Comparison of ENCODE assay signal across 14 cellular contexts in the genomic region with DNA sequence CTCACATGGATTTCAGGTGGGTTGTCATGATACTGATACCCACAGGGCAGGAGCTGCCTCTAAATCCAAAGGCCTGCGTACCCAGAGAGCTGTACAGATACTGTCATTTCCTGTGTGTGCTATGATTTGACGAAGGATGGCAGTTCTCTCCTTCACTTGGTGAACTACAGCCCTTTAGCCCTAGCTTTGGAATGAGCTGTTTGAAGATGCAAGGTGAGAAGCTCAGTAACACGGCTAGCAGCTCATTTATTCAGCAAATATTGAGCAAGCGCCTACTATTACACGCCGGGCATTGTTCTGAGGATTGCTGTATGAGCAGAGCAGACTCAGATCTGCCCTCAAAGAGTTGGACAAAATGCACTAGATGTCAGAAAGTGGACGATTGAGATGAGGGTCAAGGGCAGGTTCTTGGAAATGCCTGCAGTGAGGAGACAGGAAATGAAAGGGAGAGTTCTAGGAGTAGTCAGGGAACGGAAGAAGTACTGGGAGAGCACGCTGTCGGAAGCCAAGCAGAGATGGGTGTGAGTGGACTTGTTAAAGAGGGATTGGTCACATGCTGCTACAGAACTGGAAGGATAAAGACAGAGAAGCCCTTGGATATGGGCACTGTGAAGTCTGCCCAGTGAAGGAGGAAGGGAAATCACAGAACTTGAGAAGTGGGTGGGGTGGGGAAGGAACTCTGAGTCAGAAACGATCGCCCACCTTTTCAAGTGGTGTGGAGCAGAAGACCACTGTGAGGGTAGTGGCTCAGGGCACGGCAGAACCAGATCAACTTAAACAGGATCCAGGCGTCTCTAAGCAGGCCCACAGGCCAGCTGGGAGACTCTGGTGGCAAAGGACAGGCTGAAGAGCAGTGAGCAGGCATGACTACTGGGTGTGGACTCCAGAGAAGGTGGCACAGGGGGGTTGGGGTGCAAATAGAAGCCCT. TPM values are rescaled to one million over a fixed set of nuclear protein-coding genes. Genes with fewer than 3 reads are reported as not detected.
DNase-seq lines count a peak whose midpoint lies in the region; ATAC-seq and TF ChIP-seq lines count a peak whose summit lies in the region.
"Had no signal": no experiment of that assay in that cellular context is flagged by ENCODE, and none has a peak within 500 bp of the region (broad histone marks: within the 10 kb centered on the region; RNA-seq: fewer than 3 reads in every experiment).

No MANE protein-coding gene starts in this region.

- H3K79me2 ChIP-seq in mammary epithelial cell (ENCODE audit: insufficient read depth, low read length) (peaks cover 100% of the 10 kb centered on the region), mesendoderm (ENCODE audit: control insufficient read depth, insufficient read depth, low read length) (peaks cover 68% of the 10 kb centered on the region), Karpas-422 (ENCODE audit: low read length) (no peaks in the 10 kb centered on the region)

- H3K4me1 ChIP-seq in mammary epithelial cell (ENCODE audit: insufficient read depth, low read length): peaks cover 69% of the 10 kb centered on the region
- H3K4me1 ChIP-seq in breast epithelium: peaks cover 0 to 9% of the 10 kb centered on the region in 2 donors
- peaks cover 28% of the 10 kb centered on the region for H3K4me1 ChIP-seq in mesendoderm (ENCODE audit: control insufficient read depth, low read depth, low read length)
- H3K4me1 ChIP-seq in uterus: no peaks in the 10 kb centered on the region
- no peaks in the 10 kb centered on the region for H3K4me1 ChIP-seq in Karpas-422 (ENCODE audit: low read length)
- H3K4me1 ChIP-seq: psoas muscle had no signal

- H4K5ac ChIP-seq in mesendoderm (ENCODE audit: low read length): no peak overlapping the region

- no peak overlapping the region for H2BK120ac ChIP-seq in mesendoderm (ENCODE audit: low read depth, low read length)

- no peaks in the 10 kb centered on the region for H3K27me3 ChIP-seq in mammary epithelial cell (ENCODE audit: insufficient read depth, low read length)
- no peaks in the 10 kb centered on the region for H3K27me3 ChIP-seq in breast epithelium
- no peaks in the 10 kb centered on the region for H3K27me3 ChIP-seq in mesendoderm (ENCODE audit: insufficient read depth, low read length, poor library complexity)
- H3K27me3 ChIP-seq in uterus: no peaks in the 10 kb centered on the region
- H3K27me3 ChIP-seq in Karpas-422 (ENCODE audit: low read length): no peaks in the 10 kb centered on the region
- H3K27me3 ChIP-seq: thyroid gland had no signal

- H2BK5ac ChIP-seq in mesendoderm (ENCODE audit: low read length): no peak overlapping the region

- in situ Hi-C loops in mammary epithelial cell (cut with MboI; ENCODE audit: low sequenced_read_pairs in 2 of 2): no loop called here

- peaks cover 61% of the 10 kb centered on the region for H3K79me1 ChIP-seq in mesendoderm (ENCODE audit: low read length)

- TF ChIP-seq CTCF in mammary epithelial cell (conservative IDR thresholded peaks at IDR 0.05 in 1 of 2, IDR thresholded peaks at IDR 0.05 in 1 of 2; ENCODE audit: extremely low read depth in 1 of 2, insufficient read depth in 1 of 2, low read depth in 1 of 2, low read length in 2 of 2) (no peak), breast epithelium (IDR thresholded peaks at IDR 0.05) (no peak), uterus (IDR thresholded peaks at IDR 0.05) (no peak)

- no peak for DNase-seq in mammary epithelial cell
- DNase-seq in breast epithelium (ENCODE audit: low spot score in 2 of 2): no peak
- DNase-seq in foreskin melanocyte: peak; percentile 34
- no peak for DNase-seq in mesendoderm
- DNase-seq in uterus: no peak
- DNase-seq in Karpas-422: no peak
- DNase-seq in NCI-H2171 treated with DMSO at 0.1 percent for 48 hours (lab: John Stamatoyannopoulos, UW): no peak
- DNase-seq: amniotic stem cell; CD4-positive, CD25-positive, alpha-beta regulatory T cell; psoas muscle; stimulated activated CD4-positive, alpha-beta T cell treated with anti-CD3 and anti-CD28 coated beads, Interleukin-1b, Interleukin-23, amount 100 ng/mL, for 48 hours; thyroid gland had no signal

- H3K18ac ChIP-seq in mesendoderm (ENCODE audit: low read length): no peak overlapping the region

- H4K8ac ChIP-seq in mesendoderm (ENCODE audit: low read depth, low read length): no peak overlapping the region

- CTCF ChIA-PET in mammary epithelial cell (lab: Charles Lee; ENCODE audit: low non-redundant PET): no interaction called here

- no TSS peak for BruUV-seq in mammary epithelial cell (replicated peaks; lab: Mats Ljungman, UMichigan)

- dilution Hi-C loops in mammary epithelial cell (cut with HindIII; ENCODE audit: low sequenced_read_pairs): no loop called here

- H3K4me3 ChIP-seq in mammary epithelial cell (replicated peaks in 1 of 3; ENCODE audit: insufficient read depth in 1 of 3, low read depth in 2 of 3, low read length in 3 of 3) (no peak overlapping the region), breast epithelium (no peak overlapping the region), mesendoderm (ENCODE audit: low read length) (no peak overlapping the region), uterus (no peak overlapping the region), Karpas-422 (ENCODE audit: low read length) (no peak overlapping the region)
- H3K4me3 ChIP-seq: psoas muscle, thyroid gland had no signal

- intact Hi-C loops in mammary epithelial cell (cut with micrococcal nuclease) (loop anchor here (5.0 to 10.0 kb wide), 4 partner anchors 62 to 342 kb away; a partner anchor contains a TSS), breast epithelium (cut with DNase I; ENCODE audit: low total_unique reads) (no loop called here), uterus (cut with DNase I; ENCODE audit: low total_unique reads) (no loop called here)

- H4K20me1 ChIP-seq in mammary epithelial cell (ENCODE audit: insufficient read depth, low read length) (no peaks in the 10 kb centered on the region), Karpas-422 (ENCODE audit: insufficient read depth, low read depth, low read length) (no peaks in the 10 kb centered on the region)

- peak overlapping the region; percentile 46 for H3K56ac ChIP-seq in mesendoderm (ENCODE audit: low read length)

- H3K23ac ChIP-seq in mesendoderm (ENCODE audit: low read length): peak overlapping the region; percentile 15

- no peaks in the 10 kb centered on the region for H3K9me2 ChIP-seq in Karpas-422 (replicated peaks; ENCODE audit: insufficient read depth, low read length)

- no peak overlapping the region for H2BK15ac ChIP-seq in mesendoderm (replicated peaks; ENCODE audit: low read depth)

- peak overlapping the region; percentile 76 for H3K4me2 ChIP-seq in mammary epithelial cell (ENCODE audit: insufficient read depth, low read depth, low read length)
- H3K4me2 ChIP-seq in mesendoderm (ENCODE audit: low read length): no peak overlapping the region
- H3K4me2 ChIP-seq in Karpas-422 (ENCODE audit: low read depth, low read length, poor library complexity, severe bottlenecking): no peak overlapping the region

- ATAC-seq in GM21390 (IDR thresholded peaks at IDR 0.05; ENCODE audit: unreplicated experiment): no peak
- ATAC-seq: naive thymus-derived CD4-positive, alpha-beta T cell; psoas muscle had no signal

- 70% methylated on average over 14 of the region's 14 CpGs for WGBS in mammary epithelial cell (ENCODE audit: low coverage, missing lambda C conversion rate)
- no CpG with 5 or more reads among the region's 14 CpGs for WGBS in mesendoderm (ENCODE audit: extremely low coverage, insufficient coverage, low lambda C conversion rate)

- H3K36me3 ChIP-seq in mammary epithelial cell (ENCODE audit: insufficient read depth, low read length) (no peaks in the 10 kb centered on the region), breast epithelium (no peaks in the 10 kb centered on the region), mesendoderm (ENCODE audit: control insufficient read depth, insufficient read depth, low read length) (no peaks in the 10 kb centered on the region), uterus (no peaks in the 10 kb centered on the region), Karpas-422 (ENCODE audit: insufficient read depth, low read length) (no peaks in the 10 kb centered on the region)
- H3K36me3 ChIP-seq: thyroid gland had no signal

- no peak overlapping the region for H2AK5ac ChIP-seq in mesendoderm (ENCODE audit: low read length)

- H3K4ac ChIP-seq in mesendoderm (ENCODE audit: low read depth, low read length): no peak overlapping the region

- H3K9me3 ChIP-seq in mammary epithelial cell (replicated peaks; ENCODE audit: insufficient read depth, low read length): no peaks in the 10 kb centered on the region
- H3K9me3 ChIP-seq in breast epithelium: no peaks in the 10 kb centered on the region
- H3K9me3 ChIP-seq in uterus: no peaks in the 10 kb centered on the region
- H3K9me3 ChIP-seq in Karpas-422 (ENCODE audit: low read length): no peaks in the 10 kb centered on the region
- H3K9me3 ChIP-seq: psoas muscle, thyroid gland had no signal

- TF ChIP-seq POLR2A in breast epithelium (IDR thresholded peaks at IDR 0.05) (no peak), uterus (IDR thresholded peaks at IDR 0.05) (no peak)

- H3K9ac ChIP-seq in mammary epithelial cell (ENCODE audit: insufficient read depth, low read length): peak overlapping the region; percentile 10
- H3K9ac ChIP-seq in mesendoderm (ENCODE audit: low read length): no peak overlapping the region
- no peak overlapping the region for H3K9ac ChIP-seq in Karpas-422 (ENCODE audit: low read length)

- H2AFZ ChIP-seq in mammary epithelial cell (ENCODE audit: low read depth, low read length) (no peak overlapping the region), Karpas-422 (ENCODE audit: low read length) (no peak overlapping the region)

- H3K27ac ChIP-seq in mammary epithelial cell (ENCODE audit: insufficient read depth, low read depth, low read length) (peak overlapping the region; percentile 28), breast epithelium (no peak overlapping the region), mesendoderm (ENCODE audit: low read depth, low read length) (no peak overlapping the region), uterus (peak overlapping the region; percentile 17 to 58), Karpas-422 (ENCODE audit: low read length) (no peak overlapping the region)
- H3K27ac ChIP-seq: psoas muscle, thyroid gland had no signal

RNA-seq across cellular contexts. Expression of a gene that starts 7.1 kb away (rescaled TPM):
- total RNA-seq in mammary epithelial cell: 100 to 1,000 TPM; 143 to 150 TPM
- polyA plus RNA-seq in mammary epithelial cell: 79.4 TPM
- polyA minus RNA-seq in mammary epithelial cell: 147 TPM
- total RNA-seq in breast epithelium: 10 to 100 TPM; 10.6 to 30.8 (median 24.3) TPM
- 49.3 TPM for polyA plus RNA-seq in mesendoderm (2013, experiment 1 of 2)
- polyA plus RNA-seq in mesendoderm (2013, experiment 2 of 2): 46.6 TPM
- 100 to 1,000 TPM in 2 of 4 donors, 10 to 100 TPM in 2; 32.4 to 134 (median 88.8) TPM for total RNA-seq in uterus
- not detected in 2 replicates for total RNA-seq in Karpas-422 (2014; rRNA removed; shearing (Covaris generic); ENCODE audit: low replicate concordance)

Comparison
In these comparisons a context has a peak if more than half of its experiments do, and no peak if none do; other contexts are left out.
1. H3K27ac ChIP-seq: peak in mammary epithelial cell (single experiment) and uterus (2 of 2); none in breast epithelium (0 of 2), mesendoderm (single experiment) and Karpas-422 (single experiment).
2. RNA of a gene that starts 7.1 kb away (total RNA-seq): 143 to 150 TPM in mammary epithelial cell, 32.4 to 134 TPM in uterus and 10.6 to 30.8 TPM in breast epithelium; not detected in Karpas-422; every median in the first group is over 10 times any median in the second.